Comparison of ENCODE assay signal across 8 cellular contexts in genomic region chr14:102362084-102362483, GRCh38. TPM values are rescaled to one million over a fixed set of nuclear protein-coding genes. Genes with fewer than 3 reads are reported as not detected.
DNase-seq lines count a peak whose midpoint lies in the region; ATAC-seq, FAIRE-seq and TF ChIP-seq lines count a peak whose summit lies in the region.

No MANE protein-coding gene starts in this region.

- BruUV-seq in K562 (replicated peaks; lab: Mats Ljungman, UMichigan) = TSS peak; percentile 82

- DNase-seq in CD4-positive, alpha-beta T cell = peak in 1 of 10 experiments; percentile 1
- peak; percentile 88 for DNase-seq in RKO (ENCODE audit: low spot score)
- peak in 2 of 4 experiments; percentile 6 to 9 for DNase-seq in K562 (ENCODE audit: extremely low read depth in 1 of 4, low spot score in 3 of 4)
- no peak for DNase-seq in left lobe of liver (ENCODE audit: low spot score)
- peak; percentile 5 to 31 for DNase-seq in stimulated activated CD8-positive, alpha-beta memory T cell treated with anti-CD3 and anti-CD28 coated beads, Interleukin-15, amount 100 ng/mL, for 4 hours (ENCODE audit: low read depth in 2 of 2)
- no peak for DNase-seq in HT-29 (ENCODE audit: low spot score)
- no peak for DNase-seq in amygdala (lab: John Stamatoyannopoulos, UW)

- intact Hi-C loops in CD4-positive, alpha-beta T cell (cut with DNase I, micrococcal nuclease) = loop anchor here (1.0 to 10.0 kb wide), 9 partner anchors 43 to 1203 kb away; partner anchors contain the start of genes BAG5 (in 1 of the 2), COA8 (in 1 of the 2), DYNC1H1 (in 1 of the 2) and EIF5 (in 1 of the 2)
- intact Hi-C loops in K562 (cut with micrococcal nuclease) = no loop called here

- H3K4me1 Mint-ChIP-seq in CD4-positive, alpha-beta T cell (ENCODE audit: low read depth) = peaks cover 21% of the 10 kb centered on the region

- peak overlapping the region; percentile 77 to 91 for H3K9ac ChIP-seq in K562 (ENCODE audit: insufficient read depth in 1 of 2, low read depth in 2 of 2, low read length in 2 of 2)

- in situ Hi-C loops in K562 (cut with MboI) = no loop called here

- CTCF ChIA-PET in CD4-positive, alpha-beta T cell (lab: Charles Lee) = no interaction called here
- CTCF ChIA-PET in K562 (lab: Yijun Ruan, JAX; ENCODE audit: low intra/inter-chr PET ratio) = no interaction called here

- H3K4me3 Mint-ChIP-seq in CD4-positive, alpha-beta T cell = peak overlapping the region; percentile 94

- POLR2A ChIA-PET in CD4-positive, alpha-beta T cell (lab: Charles Lee) = interaction anchor here (0.8 to 1.9 kb wide), 3 partner anchors 42 to 163 kb away, joined by 3 to 17 read pairs (median 5); partner anchors contain the start of gene ZNF839
- POLR2A ChIA-PET in K562 (lab: Yijun Ruan, JAX) = interaction anchor here (0.6 to 2.3 kb wide), 5 partner anchors 8 to 76 kb away, joined by 3 to 9 read pairs (median 3); no protein-coding TSS in a partner anchor

- no peak for TF ChIP-seq EP300 in K562 (IDR thresholded peaks at IDR 0.05; ENCODE audit: low read length)

- H3K79me2 ChIP-seq in K562 (ENCODE audit: control insufficient read depth, insufficient read depth, low read length) = peaks cover 20% of the 10 kb centered on the region

- H3K4me1 ChIP-seq in K562 (replicated peaks in 1 of 2; ENCODE audit: control insufficient read depth in 2 of 2, insufficient read depth in 2 of 2, low read length in 2 of 2) = peaks cover 8 to 14% of the 10 kb centered on the region in 2 experiments

- H3K27me3 Mint-ChIP-seq in CD4-positive, alpha-beta T cell = no peaks in the 10 kb centered on the region

- H3K9me1 ChIP-seq in K562 (ENCODE audit: control insufficient read depth, insufficient read depth, low read length) = no peaks in the 10 kb centered on the region

- H3K9me3 Mint-ChIP-seq in CD4-positive, alpha-beta T cell = no peaks in the 10 kb centered on the region

- no peak for TF ChIP-seq CTCF in CD4-positive, alpha-beta T cell (IDR thresholded peaks at IDR 0.05)
- TF ChIP-seq CTCF in K562 (IDR thresholded peaks at IDR 0.05 in 2 of 3, conservative IDR thresholded peaks at IDR 0.05 in 1 of 3; ENCODE audit: insufficient read depth in 2 of 3, low read depth in 1 of 3, low read length in 3 of 3) = no peak

- H3K9me3 ChIP-seq in CD4-positive, alpha-beta T cell (ENCODE audit: control insufficient read depth, low read length) = no peaks in the 10 kb centered on the region
- H3K9me3 ChIP-seq in K562 (replicated peaks; ENCODE audit: control insufficient read depth, insufficient read depth, low read depth, low read length) = no peaks in the 10 kb centered on the region

- no peaks in the 10 kb centered on the region for H3K27me3 ChIP-seq in CD4-positive, alpha-beta T cell (ENCODE audit: control insufficient read depth, insufficient read depth, low read length)
- H3K27me3 ChIP-seq in K562 (ENCODE audit: control insufficient read depth in 2 of 2, insufficient read depth in 2 of 2, low read length in 2 of 2) = no peaks in the 10 kb centered on the region

- H3K36me3 ChIP-seq in K562 (ENCODE audit: control insufficient read depth, insufficient read depth, low read length) = peaks cover 22% of the 10 kb centered on the region

- peak; percentile 29 for FAIRE-seq in K562 (lab: Jason Lieb, UNC)

- peaks cover 42% of the 10 kb centered on the region for H3K36me3 Mint-ChIP-seq in CD4-positive, alpha-beta T cell (ENCODE audit: low read depth)

- no peak overlapping the region for H3K27ac Mint-ChIP-seq in CD4-positive, alpha-beta T cell

- peak overlapping the region; percentile 74 for H3K27ac ChIP-seq in CD4-positive, alpha-beta T cell (ENCODE audit: low read depth, low read length)
- peak overlapping the region; percentile 69 for H3K27ac ChIP-seq in K562 (ENCODE audit: extremely low read depth, low read depth, low read length)

- H2AFZ ChIP-seq in K562 (ENCODE audit: low read depth, low read length) = peak overlapping the region; percentile 90

- peak; percentile 22 for ATAC-seq in CD4-positive, alpha-beta T cell (ENCODE audit: poor library complexity)
- peak; percentile 42 for ATAC-seq in GM21786 (IDR thresholded peaks at IDR 0.05; ENCODE audit: unreplicated experiment)
- ATAC-seq in K562 = no peak; the same call in 2 of the 3 replicates
- ATAC-seq in left lobe of liver = peak; percentile 7

- WGBS in K562 (ENCODE audit: insufficient coverage, low coverage, missing lambda C conversion rate) = 0% methylated on average over 3 of the region's 4 CpGs

- H3K4me3 ChIP-seq in K562 = peak overlapping the region; percentile 66

- TF ChIP-seq RAD21 in K562 (CRISPR knock-in tag; conservative IDR thresholded peaks at IDR 0.05 in 1 of 2, IDR thresholded peaks at IDR 0.05 in 1 of 2) = no peak

- TF ChIP-seq POLR2A in K562 (conservative IDR thresholded peaks at IDR 0.05) = no peak

- no peaks in the 10 kb centered on the region for H4K20me1 ChIP-seq in K562 (replicated peaks; ENCODE audit: control insufficient read depth, insufficient read depth, low read length)

- peak overlapping the region; percentile 92 for H3K4me2 ChIP-seq in K562 (ENCODE audit: insufficient read depth, low read length)

RNA-seq across cellular contexts. Expression of gene CINP, which starts 0.6 kb away (rescaled TPM):
- 10 to 100 TPM; 12.6 to 14.5 TPM for total RNA-seq in CD4-positive, alpha-beta T cell
- total RNA-seq in K562 (2011; cell fraction: chromatin; rRNA removed; ENCODE audit: low replicate concordance) = 24.7 and 34.2 TPM in 2 replicates
- total RNA-seq in K562 (2011; cell fraction: nucleolus; rRNA removed) = 17.8 and 18.5 TPM in 2 replicates
- 23.9 and 27.1 TPM in 2 replicates for total RNA-seq in K562 (2011; cell fraction: nucleoplasm; rRNA removed)
- total RNA-seq in K562 (2014; rRNA removed) (47.7 and 56.1 TPM in 2 replicates), K562 (2014; rRNA removed; fragmentation: Illumina TruSeq; extraction: Trizol) (39.3 and 44.7 TPM in 2 replicates), K562 (2015; rRNA removed; fragmentation: Illumina TruSeq; extraction: Trizol) (40.1 and 41.2 TPM in 2 replicates), K562 (2021) (41.2 and 41.8 TPM in 2 replicates), left lobe of liver (20.8 TPM)
- polyA plus RNA-seq in K562 (2011; rRNA removed) (40.8 and 43.7 TPM in 2 replicates), K562 (2014; fragmentation: Illumina TruSeq; extraction: Trizol) (56.5 and 62.4 TPM in 2 replicates), K562 (2014; fragmentation: Nextera tagmentation; extraction: Ambion mirVana) (10 to 100 TPM; 36.3 to 63.2 TPM), K562 (2014; rRNA removed) (54.2 and 54.5 TPM in 2 replicates)
- polyA plus RNA-seq in K562 (2011; cell fraction: cytosol; rRNA removed) = 46.2 and 84.1 TPM in 2 replicates
- polyA plus RNA-seq in K562 (2011; cell fraction: nucleus; rRNA removed) = 15.0 and 17.6 TPM in 2 replicates
- polyA plus RNA-seq in K562 (2012) = 37.8 and 38.6 TPM in 2 replicates
- 26.9 and 36.0 TPM in 2 replicates for polyA minus RNA-seq in K562 (2011; rRNA and poly(A)+ RNA removed)
- polyA minus RNA-seq in K562 (2011; cell fraction: cytosol; rRNA and poly(A)+ RNA removed) = 15.5 and 16.7 TPM in 2 replicates
- 7.1 and 10.9 TPM in 2 replicates for polyA minus RNA-seq in K562 (2011; cell fraction: nucleus; rRNA and poly(A)+ RNA removed)
- 25.2 and 27.7 TPM in 2 replicates for total RNA-seq in HT-29 (2014; rRNA removed; shearing (Covaris generic))

RNA-seq across cellular contexts. Expression of gene TECPR2, which starts 0.7 kb away (rescaled TPM):
- total RNA-seq in CD4-positive, alpha-beta T cell = 1 to 10 TPM; 5.0 to 5.4 TPM
- 6.6 and 6.9 TPM in 2 replicates for total RNA-seq in K562 (2011; cell fraction: chromatin; rRNA removed; ENCODE audit: low replicate concordance)
- 3.2 and 5.3 TPM in 2 replicates for total RNA-seq in K562 (2011; cell fraction: nucleolus; rRNA removed)
- 1.8 and 3.7 TPM in 2 replicates for total RNA-seq in K562 (2011; cell fraction: nucleoplasm; rRNA removed)
- 0.54 and 1.8 TPM in 2 replicates for total RNA-seq in K562 (2014; rRNA removed)
- total RNA-seq in K562 (2014; rRNA removed; fragmentation: Illumina TruSeq; extraction: Trizol) = 1.0 and 1.1 TPM in 2 replicates
- total RNA-seq in K562 (2015; rRNA removed; fragmentation: Illumina TruSeq; extraction: Trizol) = 0.83 and 1.2 TPM in 2 replicates
- total RNA-seq in K562 (2021) = 1.7 and 3.0 TPM in 2 replicates
- 1.0 and 1.4 TPM in 2 replicates for polyA plus RNA-seq in K562 (2011; rRNA removed)
- polyA plus RNA-seq in K562 (2011; cell fraction: cytosol; rRNA removed) = 0.65 and 1.3 TPM in 2 replicates
- 1.8 and 2.9 TPM in 2 replicates for polyA plus RNA-seq in K562 (2011; cell fraction: nucleus; rRNA removed)
- polyA plus RNA-seq in K562 (2012) = 1.2 and 1.9 TPM in 2 replicates
- 0.65 and 0.96 TPM in 2 replicates for polyA plus RNA-seq in K562 (2014; fragmentation: Illumina TruSeq; extraction: Trizol)
- under 1 TPM; 0.04 to 0.13 TPM for polyA plus RNA-seq in K562 (2014; fragmentation: Nextera tagmentation; extraction: Ambion mirVana)
- polyA plus RNA-seq in K562 (2014; rRNA removed) = 0.62 and 1.1 TPM in 2 replicates
- polyA minus RNA-seq in K562 (2011; rRNA and poly(A)+ RNA removed) = 1.9 and 2.3 TPM in 2 replicates
- 0.82 and 2.5 TPM in 2 replicates for polyA minus RNA-seq in K562 (2011; cell fraction: cytosol; rRNA and poly(A)+ RNA removed)
- 2.0 and 3.1 TPM in 2 replicates for polyA minus RNA-seq in K562 (2011; cell fraction: nucleus; rRNA and poly(A)+ RNA removed)
- total RNA-seq in left lobe of liver = 15.1 TPM
- total RNA-seq in HT-29 (2014; rRNA removed; shearing (Covaris generic)) = 5.3 and 8.9 TPM in 2 replicates

RNA-seq across cellular contexts. Expression of gene ZNF839, which starts 42.5 kb away (rescaled TPM):
- 10 to 100 TPM; 25.4 to 28.1 TPM for total RNA-seq in CD4-positive, alpha-beta T cell
- total RNA-seq in K562 (2011; cell fraction: chromatin; rRNA removed; ENCODE audit: low replicate concordance) = 28.7 and 36.1 TPM in 2 replicates
- 12.0 and 18.5 TPM in 2 replicates for total RNA-seq in K562 (2011; cell fraction: nucleolus; rRNA removed)
- total RNA-seq in K562 (2011; cell fraction: nucleoplasm; rRNA removed) = 18.0 and 21.4 TPM in 2 replicates
- total RNA-seq in K562 (2014; rRNA removed) (6.1 and 6.6 TPM in 2 replicates), K562 (2014; rRNA removed; fragmentation: Illumina TruSeq; extraction: Trizol) (5.2 and 5.3 TPM in 2 replicates), K562 (2015; rRNA removed; fragmentation: Illumina TruSeq; extraction: Trizol) (5.1 and 5.7 TPM in 2 replicates), K562 (2021) (6.6 and 8.4 TPM in 2 replicates), left lobe of liver (8.0 TPM)
- polyA plus RNA-seq in K562 (2011; rRNA removed) (7.7 and 8.4 TPM in 2 replicates), K562 (2014; fragmentation: Illumina TruSeq; extraction: Trizol) (5.1 and 6.3 TPM in 2 replicates), K562 (2014; fragmentation: Nextera tagmentation; extraction: Ambion mirVana) (1 to 10 TPM in 1 of 2 experiments, under 1 TPM in 1; 0.42 to 1.0 TPM), K562 (2014; rRNA removed) (8.4 and 8.6 TPM in 2 replicates)
- polyA plus RNA-seq in K562 (2011; cell fraction: cytosol; rRNA removed) = 5.6 and 5.7 TPM in 2 replicates
- 16.9 and 27.9 TPM in 2 replicates for polyA plus RNA-seq in K562 (2011; cell fraction: nucleus; rRNA removed)
- polyA plus RNA-seq in K562 (2012) = 4.0 and 6.3 TPM in 2 replicates
- polyA minus RNA-seq in K562 (2011; rRNA and poly(A)+ RNA removed) = 5.9 and 6.7 TPM in 2 replicates
- 3.0 and 7.6 TPM in 2 replicates for polyA minus RNA-seq in K562 (2011; cell fraction: cytosol; rRNA and poly(A)+ RNA removed)
- 6.0 and 6.1 TPM in 2 replicates for polyA minus RNA-seq in K562 (2011; cell fraction: nucleus; rRNA and poly(A)+ RNA removed)
- total RNA-seq in HT-29 (2014; rRNA removed; shearing (Covaris generic)) = 2.7 and 4.0 TPM in 2 replicates

RNA-seq across cellular contexts. Expression of gene MOK, which starts 57.1 kb away (rescaled TPM):
- 1 to 10 TPM; 2.3 to 2.5 TPM for total RNA-seq in CD4-positive, alpha-beta T cell
- total RNA-seq in K562 (2011; cell fraction: chromatin; rRNA removed; ENCODE audit: low replicate concordance) = 15.0 and 20.7 TPM in 2 replicates
- 12.2 and 12.3 TPM in 2 replicates for total RNA-seq in K562 (2011; cell fraction: nucleolus; rRNA removed)
- total RNA-seq in K562 (2011; cell fraction: nucleoplasm; rRNA removed) = 14.4 and 17.2 TPM in 2 replicates
- total RNA-seq in K562 (2014; rRNA removed) = 5.8 and 7.2 TPM in 2 replicates
- 5.2 and 5.3 TPM in 2 replicates for total RNA-seq in K562 (2014; rRNA removed; fragmentation: Illumina TruSeq; extraction: Trizol)
- total RNA-seq in K562 (2015; rRNA removed; fragmentation: Illumina TruSeq; extraction: Trizol) = 4.6 and 5.3 TPM in 2 replicates
- total RNA-seq in K562 (2021) = 4.9 TPM in 2 replicates
- 4.3 and 6.2 TPM in 2 replicates for polyA plus RNA-seq in K562 (2011; rRNA removed)
- polyA plus RNA-seq in K562 (2011; cell fraction: cytosol; rRNA removed) = 3.4 and 4.0 TPM in 2 replicates
- polyA plus RNA-seq in K562 (2011; cell fraction: nucleus; rRNA removed) = 16.6 and 29.5 TPM in 2 replicates
- 4.5 and 6.4 TPM in 2 replicates for polyA plus RNA-seq in K562 (2012)
- 3.6 and 7.5 TPM in 2 replicates for polyA plus RNA-seq in K562 (2014; fragmentation: Illumina TruSeq; extraction: Trizol)
- 1 to 10 TPM; 1.3 to 2.5 TPM for polyA plus RNA-seq in K562 (2014; fragmentation: Nextera tagmentation; extraction: Ambion mirVana)
- 7.6 and 8.4 TPM in 2 replicates for polyA plus RNA-seq in K562 (2014; rRNA removed)
- polyA minus RNA-seq in K562 (2011; rRNA and poly(A)+ RNA removed) = 4.3 TPM in 2 replicates
- 1.1 and 3.5 TPM in 2 replicates for polyA minus RNA-seq in K562 (2011; cell fraction: cytosol; rRNA and poly(A)+ RNA removed)
- polyA minus RNA-seq in K562 (2011; cell fraction: nucleus; rRNA and poly(A)+ RNA removed) = 8.1 TPM in 2 replicates
- 3.2 TPM for total RNA-seq in left lobe of liver
- total RNA-seq in HT-29 (2014; rRNA removed; shearing (Covaris generic)) = 6.0 and 7.2 TPM in 2 replicates

Comparison
In these comparisons a context has a peak if more than half of its experiments do, and no peak if none do; other contexts are left out.
1. DNase-seq: peak in RKO (single experiment) and stimulated activated CD8-positive, alpha-beta memory T cell treated with anti-CD3 and anti-CD28 coated beads, Interleukin-15, amount 100 ng/mL, for 4 hours (2 of 2); none in left lobe of liver (single experiment), HT-29 (single experiment) and amygdala (0 of 56).